In genomic region chr7:56106108-56107073, GRCh38 we compare ENCODE assay signal across 8 cellular contexts. TPM values are rescaled to one million over a fixed set of nuclear protein-coding genes. Genes with fewer than 3 reads are reported as not detected.
DNase-seq lines count a peak whose midpoint lies in the region; ATAC-seq and TF ChIP-seq lines count a peak whose summit lies in the region.

Gene CHCHD2, minus strand, starts transcription at chr7:56106476. Its CDS starts 63 bp downstream, at chr7:56106413.

- peak within 1 kb of the TSS; percentile 91 for H2AFZ ChIP-seq in DND-41 (ENCODE audit: low read depth, low read length)
- H2AFZ ChIP-seq in GM23248: peak within 1 kb of the TSS; percentile 100

- DNase-seq in DND-41: peak; percentile 97
- DNase-seq in GM23248: peak; percentile 100
- DNase-seq in Kasumi-1 (lab: John Stamatoyannopoulos, UW): peak; percentile 100
- DNase-seq in RKO (ENCODE audit: low spot score): peak; percentile 100
- peak; percentile 92 to 94 for DNase-seq in activated T-cell treated with anti-CD3 and anti-CD28 coated beads, Interleukin-2, amount 50 U/mL, for 72 hours
- DNase-seq in esophagus muscularis mucosa (ENCODE audit: extremely low spot score): peak; percentile 99
- peak; percentile 79 to 97 (median 92) for DNase-seq in naive thymus-derived CD8-positive, alpha-beta T cell
- peak; percentile 82 to 93 (median 91) for DNase-seq in stimulated activated naive CD4-positive, alpha-beta T cell (lab: John Stamatoyannopoulos, UW)

- TF ChIP-seq CTCF in DND-41 (IDR thresholded peaks at IDR 0.05; ENCODE audit: borderline replicate concordance, extremely low read depth, low read length, poor library complexity, severe bottlenecking): no peak
- no peak for TF ChIP-seq CTCF in esophagus muscularis mucosa (IDR thresholded peaks at IDR 0.05)

- H3K79me2 ChIP-seq in DND-41 (ENCODE audit: insufficient read depth, low read length) (peaks cover 43% of the 10 kb centered on the region), GM23248 (ENCODE audit: insufficient read depth) (peaks cover 45% of the 10 kb centered on the region)

- H3K4me1 ChIP-seq in DND-41 (ENCODE audit: insufficient read depth, low read length) (peaks cover 29% of the 10 kb centered on the region), GM23248 (ENCODE audit: insufficient read depth) (peaks cover 8% of the 10 kb centered on the region), esophagus muscularis mucosa (peaks cover 11 to 29% (median 23%) of the 10 kb centered on the region in 4 donors)

- peaks cover 12% of the 10 kb centered on the region for H3F3A ChIP-seq in GM23248 (ENCODE audit: insufficient read depth)

- peak within 1 kb of the TSS; percentile 93 to 99 for H3K4me3 Mint-ChIP-seq in activated T-cell treated with anti-CD3 and anti-CD28 coated beads, Interleukin-2, amount 50 U/mL, for 72 hours
- peak within 1 kb of the TSS; percentile 92 to 98 (median 96) for H3K4me3 Mint-ChIP-seq in naive thymus-derived CD8-positive, alpha-beta T cell

- no peaks in the 10 kb centered on the region for H3K9me2 ChIP-seq in GM23248 (ENCODE audit: insufficient read depth)

- peak within 1 kb of the TSS; percentile 99 for H3K27ac Mint-ChIP-seq in activated T-cell treated with anti-CD3 and anti-CD28 coated beads, Interleukin-2, amount 50 U/mL, for 72 hours
- peak within 1 kb of the TSS; percentile 97 to 100 (median 99) for H3K27ac Mint-ChIP-seq in naive thymus-derived CD8-positive, alpha-beta T cell

- intact Hi-C loops in esophagus muscularis mucosa (cut with DNase I): no loop called here

- no peaks in the 10 kb centered on the region for H3K27me3 ChIP-seq in DND-41 (ENCODE audit: insufficient read depth, low read length, poor library complexity)
- no peaks in the 10 kb centered on the region for H3K27me3 ChIP-seq in GM23248 (replicated peaks; ENCODE audit: insufficient read depth)
- H3K27me3 ChIP-seq in esophagus muscularis mucosa: peaks cover 0 to 5% (median 0%) of the 10 kb centered on the region in 4 donors

- H3K4me3 ChIP-seq in DND-41 (ENCODE audit: low read depth in 1 of 2, low read length in 2 of 2) (peak within 1 kb of the TSS; percentile 84 to 98), GM23248 (peak within 1 kb of the TSS; percentile 87), esophagus muscularis mucosa (peak within 1 kb of the TSS; percentile 76 to 92 (median 83))

- H3K9me3 Mint-ChIP-seq in activated T-cell treated with anti-CD3 and anti-CD28 coated beads, Interleukin-2, amount 50 U/mL, for 72 hours: peaks cover 1 to 8% of the 10 kb centered on the region in 2 donors
- peaks cover 0 to 7% (median 0%) of the 10 kb centered on the region in 9 donors for H3K9me3 Mint-ChIP-seq in naive thymus-derived CD8-positive, alpha-beta T cell

- no peaks in the 10 kb centered on the region for H3K27me3 Mint-ChIP-seq in activated T-cell treated with anti-CD3 and anti-CD28 coated beads, Interleukin-2, amount 50 U/mL, for 72 hours (ENCODE audit: low read depth)
- peaks cover 0 to 3% (median 0%) of the 10 kb centered on the region in 5 donors for H3K27me3 Mint-ChIP-seq in naive thymus-derived CD8-positive, alpha-beta T cell

- no peak for TF ChIP-seq EP300 in esophagus muscularis mucosa (IDR thresholded peaks at IDR 0.05)

- H3K36me3 Mint-ChIP-seq in activated T-cell treated with anti-CD3 and anti-CD28 coated beads, Interleukin-2, amount 50 U/mL, for 72 hours (ENCODE audit: insufficient read depth in 2 of 2): peaks cover 19% of the 10 kb centered on the region in 2 donors
- peaks cover 0 to 39% (median 11%) of the 10 kb centered on the region in 3 donors for H3K36me3 Mint-ChIP-seq in naive thymus-derived CD8-positive, alpha-beta T cell

- H3K36me3 ChIP-seq in DND-41 (ENCODE audit: insufficient read depth, low read length) (peaks cover 39% of the 10 kb centered on the region), GM23248 (ENCODE audit: low read depth) (peaks cover 28% of the 10 kb centered on the region), esophagus muscularis mucosa (peaks cover 29 to 32% (median 31%) of the 10 kb centered on the region in 4 donors)

- peaks cover 4% of the 10 kb centered on the region for H3K9me3 ChIP-seq in DND-41 (ENCODE audit: insufficient read depth, low read length, severe bottlenecking)
- H3K9me3 ChIP-seq in GM23248 (ENCODE audit: low read depth): no peaks in the 10 kb centered on the region
- no peaks in the 10 kb centered on the region for H3K9me3 ChIP-seq in esophagus muscularis mucosa

- peaks cover 40% of the 10 kb centered on the region for H3K4me1 Mint-ChIP-seq in activated T-cell treated with anti-CD3 and anti-CD28 coated beads, Interleukin-2, amount 50 U/mL, for 72 hours (ENCODE audit: low read depth)
- H3K4me1 Mint-ChIP-seq in naive thymus-derived CD8-positive, alpha-beta T cell: peaks cover 11 to 44% (median 37%) of the 10 kb centered on the region in 4 donors

- in situ Hi-C loops in GM23248 (cut with MboI): no loop called here

- 0 to 1% methylated on average over 55 of the region's 57 CpGs for WGBS in GM23248 (ENCODE audit: low coverage in 1 of 2, low lambda C conversion rate in 2 of 2, missing lambda C conversion rate in 2 of 2), 2 experiments
- WGBS in esophagus muscularis mucosa: 4% methylated on average over 42 of the region's 57 CpGs

- POLR2A ChIA-PET in naive thymus-derived CD8-positive, alpha-beta T cell (lab: Charles Lee): interaction anchor here (0.9 to 1.9 kb wide), 12 partner anchors 39 to 740 kb away, joined by 3 to 21 read pairs (median 4); partner anchors contain the start of genes CCT6A, PSPH and SUMF2

- peak; percentile 99 for ATAC-seq in DND-41 (ENCODE audit: insufficient read depth, low read depth)
- ATAC-seq in activated T-cell treated with anti-CD3 and anti-CD28 coated beads, Interleukin-2, amount 50 U/mL, for 72 hours (replicated peaks in 1 of 2): peak; percentile 98 to 99
- peak; percentile 95 to 97 for ATAC-seq in naive thymus-derived CD8-positive, alpha-beta T cell

- H3K27ac ChIP-seq in DND-41 (ENCODE audit: low read length) (peak within 1 kb of the TSS; percentile 87), GM23248 (peak within 1 kb of the TSS; percentile 94), esophagus muscularis mucosa (replicated peaks in 1 of 4) (peak within 1 kb of the TSS; percentile 86 to 93 (median 92))

- H3K9ac ChIP-seq in DND-41 (ENCODE audit: low read depth, low read length): peak within 1 kb of the TSS; percentile 84
- peak within 1 kb of the TSS; percentile 95 for H3K9ac ChIP-seq in GM23248

- H4K20me1 ChIP-seq in DND-41 (ENCODE audit: insufficient read depth, low read length) (peaks cover 32% of the 10 kb centered on the region), GM23248 (ENCODE audit: insufficient read depth) (no peaks in the 10 kb centered on the region)

- peak within 1 kb of the TSS; percentile 81 for H3K4me2 ChIP-seq in DND-41 (ENCODE audit: insufficient read depth, low read length)
- H3K4me2 ChIP-seq in GM23248 (ENCODE audit: unreplicated experiment): peak within 1 kb of the TSS; percentile 96

- TF ChIP-seq POLR2A in esophagus muscularis mucosa (IDR thresholded peaks at IDR 0.05; ENCODE audit: low read depth): peak; percentile 77

RNA-seq across cellular contexts. Expression of gene CHCHD2, which starts in this region (rescaled TPM):
- total RNA-seq in GM23248 (2014; rRNA removed; shearing (Covaris generic)): 307 and 392 TPM in 2 replicates
- 508 and 511 TPM in 2 replicates for polyA plus RNA-seq in GM23248 (2016; fragmentation: Nextera tagmentation; extraction: Ambion mirVana)
- total RNA-seq in activated T-cell treated with anti-CD3 and anti-CD28 coated beads, Interleukin-2, amount 50 U/mL, for 72 hours: 100 to 1,000 TPM; 437 to 452 TPM
- total RNA-seq in esophagus muscularis mucosa: 100 to 1,000 TPM; 212 to 416 (median 327) TPM
- 100 to 1,000 TPM; 155 to 158 TPM for total RNA-seq in naive thymus-derived CD8-positive, alpha-beta T cell
- 100 to 1,000 TPM; 415 to 515 (median 454) TPM for polyA plus RNA-seq in naive thymus-derived CD8-positive, alpha-beta T cell

Comparison
In these comparisons a context has a peak if more than half of its experiments do, and no peak if none do; other contexts are left out.
1. Peak in every context shown above with its lines: DNase-seq, ATAC-seq, H3K4me3 ChIP-seq and H3K27ac ChIP-seq.